In genomic region chr19:3860499-3860898, GRCh38 we compare ENCODE assay signal across 38 cellular contexts. TPM values are rescaled to one million over a fixed set of nuclear protein-coding genes. Genes with fewer than 3 reads are reported as not detected.
"Had no signal": no experiment of that assay in that cellular context is flagged by ENCODE, and none has a peak within 500 bp of the region (broad histone marks: within the 10 kb centered on the region; RNA-seq: fewer than 3 reads in every experiment).

No MANE protein-coding gene starts in this region.

- FAIRE-seq: bronchial epithelial cell, TTC549 had no signal

- H3K27ac Mint-ChIP-seq: activated B cell treated with CpG ODN at 0.5 μM for 24 hours; activated CD4-positive, alpha-beta memory T cell treated with anti-CD3 and anti-CD28 coated beads for 36 hours; activated CD4-positive, alpha-beta T cell treated with anti-CD3 and anti-CD28 coated beads, Interleukin-2, amount 10 ng/mL, durations not matched to agents 24 days and 14 days; activated CD8-positive, alpha-beta T cell treated with anti-CD3 and anti-CD28 coated beads for 36 hours; activated naive CD4-positive, alpha-beta T cell treated with anti-CD3 and anti-CD28 coated beads, Interleukin-2, amount 10 ng/mL, durations not matched to agents 7 days and 5 days; activated naive CD4-positive, alpha-beta T cell treated with anti-CD3 and anti-CD28 coated beads, Interleukin-2, amount 50 U/mL, for 24 hours; activated naive CD8-positive, alpha-beta T cell; activated naive CD8-positive, alpha-beta T cell treated with anti-CD3 and anti-CD28 coated beads, Interleukin-2, amount 10 ng/mL, durations not matched to agents 7 days and 5 days; activated naive CD8-positive, alpha-beta T cell treated with anti-CD3 and anti-CD28 coated beads, Interleukin-2, amount 50 U/mL, for 24 hours; activated T-helper 2 cell treated with anti-CD3 and anti-CD28 coated beads, Interferon-gamma antibody, Interleukin-2, Interleukin-4, amounts not matched to agents 10 μg/mL and 5 μg/mL and 100 μg/mL, durations not matched to agents 14 hours and 24 hours and 36 hours; brain; T-helper 1 cell treated with Interleukin-12 subunit alpha and Interleukin-12 subunit beta and Interleukin-4 antibody, amounts not matched to agents 30 μg/mL and 1 μg/mL, for 36 hours; T-helper 2 cell treated with Interferon-gamma antibody and Interleukin-4, amounts not matched to agents 5 μg/mL and 100 μg/mL, for 36 hours had no signal

- H3K9me3 Mint-ChIP-seq: activated B cell treated with CpG ODN at 0.5 μM for 24 hours; activated CD4-positive, alpha-beta memory T cell treated with anti-CD3 and anti-CD28 coated beads for 36 hours; activated CD4-positive, alpha-beta T cell treated with anti-CD3 and anti-CD28 coated beads, Interleukin-2, amount 10 ng/mL, durations not matched to agents 24 days and 14 days; activated CD8-positive, alpha-beta T cell treated with anti-CD3 and anti-CD28 coated beads for 36 hours; activated naive CD4-positive, alpha-beta T cell treated with anti-CD3 and anti-CD28 coated beads, Interleukin-2, amount 10 ng/mL, durations not matched to agents 7 days and 5 days; activated naive CD4-positive, alpha-beta T cell treated with anti-CD3 and anti-CD28 coated beads, Interleukin-2, amount 50 U/mL, for 24 hours; activated naive CD8-positive, alpha-beta T cell treated with anti-CD3 and anti-CD28 coated beads, Interleukin-2, amount 10 ng/mL, durations not matched to agents 7 days and 5 days; activated naive CD8-positive, alpha-beta T cell treated with anti-CD3 and anti-CD28 coated beads, Interleukin-2, amount 50 U/mL, for 24 hours; activated T-helper 2 cell treated with anti-CD3 and anti-CD28 coated beads, Interferon-gamma antibody, Interleukin-2, Interleukin-4, amounts not matched to agents 10 μg/mL and 5 μg/mL and 100 μg/mL, durations not matched to agents 14 hours and 24 hours and 36 hours; central memory CD8-positive, alpha-beta T cell; T-helper 1 cell treated with Interleukin-12 subunit alpha and Interleukin-12 subunit beta and Interleukin-4 antibody, amounts not matched to agents 30 μg/mL and 1 μg/mL, for 36 hours; T-helper 2 cell treated with Interferon-gamma antibody and Interleukin-4, amounts not matched to agents 5 μg/mL and 100 μg/mL, for 36 hours had no signal

- H3K9me3 ChIP-seq: ascending aorta had no signal

- H3K27me3 Mint-ChIP-seq: activated B cell treated with CpG ODN at 0.5 μM for 24 hours; activated CD4-positive, alpha-beta memory T cell treated with anti-CD3 and anti-CD28 coated beads for 36 hours; activated CD4-positive, alpha-beta T cell treated with anti-CD3 and anti-CD28 coated beads, Interleukin-2, amount 10 ng/mL, durations not matched to agents 24 days and 14 days; activated CD8-positive, alpha-beta T cell treated with anti-CD3 and anti-CD28 coated beads for 36 hours; activated naive CD4-positive, alpha-beta T cell treated with anti-CD3 and anti-CD28 coated beads, Interleukin-2, amount 50 U/mL, for 24 hours; activated naive CD8-positive, alpha-beta T cell; activated naive CD8-positive, alpha-beta T cell treated with anti-CD3 and anti-CD28 coated beads, Interleukin-2, amount 50 U/mL, for 24 hours; central memory CD8-positive, alpha-beta T cell had no signal

- H3K27ac ChIP-seq: ascending aorta, cardiac muscle cell, VCaP had no signal

- H3K27me3 ChIP-seq: ascending aorta, cardiac muscle cell had no signal

- H3K4me1 Mint-ChIP-seq: activated CD4-positive, alpha-beta T cell treated with anti-CD3 and anti-CD28 coated beads, Interleukin-2, amount 10 ng/mL, durations not matched to agents 24 days and 14 days; activated naive CD4-positive, alpha-beta T cell treated with anti-CD3 and anti-CD28 coated beads, Interleukin-2, amount 10 ng/mL, durations not matched to agents 7 days and 5 days; activated naive CD4-positive, alpha-beta T cell treated with anti-CD3 and anti-CD28 coated beads, Interleukin-2, amount 50 U/mL, for 24 hours; activated naive CD8-positive, alpha-beta T cell treated with anti-CD3 and anti-CD28 coated beads, Interleukin-2, amount 10 ng/mL, durations not matched to agents 7 days and 5 days; activated naive CD8-positive, alpha-beta T cell treated with anti-CD3 and anti-CD28 coated beads, Interleukin-2, amount 50 U/mL, for 24 hours; brain; central memory CD8-positive, alpha-beta T cell had no signal

- DNase-seq: activated B cell treated with CpG ODN at 0.5 μM for 24 hours; activated CD4-positive, alpha-beta memory T cell treated with anti-CD3 and anti-CD28 coated beads for 36 hours; activated CD4-positive, alpha-beta T cell treated with anti-CD3 and anti-CD28 coated beads for 4 hours; activated CD4-positive, alpha-beta T cell treated with anti-CD3 and anti-CD28 coated beads, Interleukin-2, amount 10 ng/mL, durations not matched to agents 24 days and 14 days; activated CD4-positive, alpha-beta T cell treated with anti-CD3 and anti-CD28 coated beads, Interleukin-2, amount 50 U/mL, for 1 hour; activated CD4-positive, alpha-beta T cell treated with anti-CD3 and anti-CD28 coated beads, Interleukin-2, amount 50 U/mL, for 4 hours; activated CD4-positive, CD25-positive, alpha-beta regulatory T cell treated with anti-CD3 and anti-CD28 coated beads, Interleukin-2, amount 50 U/mL, for 72 hours; activated CD8-positive, alpha-beta memory T cell treated with anti-CD3 and anti-CD28 coated beads, Interleukin-2, amount 50 U/mL, for 4 hours; activated CD8-positive, alpha-beta T cell treated with anti-CD3 and anti-CD28 coated beads for 36 hours; activated effector memory CD4-positive, alpha-beta T cell treated with Interleukin-2 at 50 U/mL for 16 hours; activated gamma-delta T cell; activated naive CD4-positive, alpha-beta T cell treated with anti-CD3 and anti-CD28 coated beads, Interleukin-2, amount 10 ng/mL, durations not matched to agents 7 days and 5 days; activated naive CD4-positive, alpha-beta T cell treated with Interleukin-2 at 50 U/mL for 16 hours; activated naive CD8-positive, alpha-beta T cell treated with anti-CD3 and anti-CD28 coated beads, Interleukin-2, amount 10 ng/mL, durations not matched to agents 7 days and 5 days; activated naive CD8-positive, alpha-beta T cell treated with anti-CD3 and anti-CD28 coated beads, Interleukin-2, amount 50 U/mL, for 24 hours; activated T-cell treated with anti-CD3 and anti-CD28 coated beads for 4 hours; activated T-cell treated with anti-CD3 and anti-CD28 coated beads, Interleukin-2, amount 50 U/mL, for 1 hour; activated T-cell treated with anti-CD3 and anti-CD28 coated beads, Interleukin-2, amount 50 U/mL, for 48 hours; amygdala; anterior cingulate cortex; caudate nucleus; cerebellar nuclear complex; T-helper 1 cell; T-helper 2 cell; T-helper 9 cell had no signal

- ATAC-seq: activated CD8-positive, alpha-beta T cell treated with anti-CD3 and anti-CD28 coated beads for 36 hours; activated naive CD8-positive, alpha-beta T cell treated with anti-CD3 and anti-CD28 coated beads, Interleukin-2, amount 50 U/mL, for 24 hours had no signal

- H3K4me3 Mint-ChIP-seq: activated B cell treated with CpG ODN at 0.5 μM for 24 hours; activated CD4-positive, alpha-beta memory T cell treated with anti-CD3 and anti-CD28 coated beads for 36 hours; activated CD4-positive, alpha-beta T cell treated with anti-CD3 and anti-CD28 coated beads, Interleukin-2, amount 10 ng/mL, durations not matched to agents 24 days and 14 days; activated CD8-positive, alpha-beta T cell treated with anti-CD3 and anti-CD28 coated beads for 36 hours; activated naive CD4-positive, alpha-beta T cell treated with anti-CD3 and anti-CD28 coated beads, Interleukin-2, amount 10 ng/mL, durations not matched to agents 7 days and 5 days; activated naive CD4-positive, alpha-beta T cell treated with anti-CD3 and anti-CD28 coated beads, Interleukin-2, amount 50 U/mL, for 24 hours; activated naive CD8-positive, alpha-beta T cell; activated naive CD8-positive, alpha-beta T cell treated with anti-CD3 and anti-CD28 coated beads, Interleukin-2, amount 10 ng/mL, durations not matched to agents 7 days and 5 days; activated naive CD8-positive, alpha-beta T cell treated with anti-CD3 and anti-CD28 coated beads, Interleukin-2, amount 50 U/mL, for 24 hours; brain; central memory CD8-positive, alpha-beta T cell; T-helper 1 cell treated with Interleukin-12 subunit alpha and Interleukin-12 subunit beta and Interleukin-4 antibody, amounts not matched to agents 30 μg/mL and 1 μg/mL, for 36 hours; T-helper 2 cell treated with Interferon-gamma antibody and Interleukin-4, amounts not matched to agents 5 μg/mL and 100 μg/mL, for 36 hours had no signal

- H3K36me3 Mint-ChIP-seq: activated CD4-positive, alpha-beta memory T cell treated with anti-CD3 and anti-CD28 coated beads for 36 hours; activated naive CD4-positive, alpha-beta T cell treated with anti-CD3 and anti-CD28 coated beads, Interleukin-2, amount 10 ng/mL, durations not matched to agents 7 days and 5 days; activated naive CD4-positive, alpha-beta T cell treated with anti-CD3 and anti-CD28 coated beads, Interleukin-2, amount 50 U/mL, for 24 hours; activated naive CD8-positive, alpha-beta T cell; activated naive CD8-positive, alpha-beta T cell treated with anti-CD3 and anti-CD28 coated beads, Interleukin-2, amount 10 ng/mL, durations not matched to agents 7 days and 5 days had no signal

- H3K4me3 ChIP-seq: ascending aorta, cardiac muscle cell had no signal

- H3K36me3 ChIP-seq: ascending aorta, cardiac muscle cell had no signal

- H3K4me1 ChIP-seq: ascending aorta had no signal

RNA-seq across cellular contexts. Expression of gene ZFR2, which starts 8.3 kb away (rescaled TPM):
- total RNA-seq: activated CD4-positive, alpha-beta T cell treated with anti-CD3 and anti-CD28 coated beads, Interleukin-2, amount 10 ng/mL, durations not matched to agents 24 days and 14 days; ascending aorta; bronchial epithelial cell had no signal

RNA-seq across cellular contexts. Expression of gene ATCAY, which starts 20.0 kb away (rescaled TPM):
- total RNA-seq: activated B cell treated with CpG ODN at 0.5 μM for 24 hours; activated CD4-positive, alpha-beta memory T cell treated with anti-CD3 and anti-CD28 coated beads for 36 hours; activated CD4-positive, alpha-beta T cell treated with anti-CD3 and anti-CD28 coated beads, Interleukin-2, amount 10 ng/mL, durations not matched to agents 24 days and 14 days; activated CD8-positive, alpha-beta memory T cell treated with anti-CD3 and anti-CD28 coated beads for 36 hours; activated CD8-positive, alpha-beta T cell treated with anti-CD3 and anti-CD28 coated beads for 36 hours; activated naive CD8-positive, alpha-beta T cell treated with anti-CD3 and anti-CD28 coated beads, Interleukin-2, amount 10 ng/mL, durations not matched to agents 7 days and 5 days; activated T-helper 2 cell treated with anti-CD3 and anti-CD28 coated beads, Interferon-gamma antibody, Interleukin-2, Interleukin-4, amounts not matched to agents 10 μg/mL and 5 μg/mL and 100 μg/mL, durations not matched to agents 14 hours and 24 hours and 36 hours; ascending aorta; bronchial epithelial cell had no signal
